Comparison of ENCODE assay signal across 34 cellular contexts in the genomic region with DNA sequence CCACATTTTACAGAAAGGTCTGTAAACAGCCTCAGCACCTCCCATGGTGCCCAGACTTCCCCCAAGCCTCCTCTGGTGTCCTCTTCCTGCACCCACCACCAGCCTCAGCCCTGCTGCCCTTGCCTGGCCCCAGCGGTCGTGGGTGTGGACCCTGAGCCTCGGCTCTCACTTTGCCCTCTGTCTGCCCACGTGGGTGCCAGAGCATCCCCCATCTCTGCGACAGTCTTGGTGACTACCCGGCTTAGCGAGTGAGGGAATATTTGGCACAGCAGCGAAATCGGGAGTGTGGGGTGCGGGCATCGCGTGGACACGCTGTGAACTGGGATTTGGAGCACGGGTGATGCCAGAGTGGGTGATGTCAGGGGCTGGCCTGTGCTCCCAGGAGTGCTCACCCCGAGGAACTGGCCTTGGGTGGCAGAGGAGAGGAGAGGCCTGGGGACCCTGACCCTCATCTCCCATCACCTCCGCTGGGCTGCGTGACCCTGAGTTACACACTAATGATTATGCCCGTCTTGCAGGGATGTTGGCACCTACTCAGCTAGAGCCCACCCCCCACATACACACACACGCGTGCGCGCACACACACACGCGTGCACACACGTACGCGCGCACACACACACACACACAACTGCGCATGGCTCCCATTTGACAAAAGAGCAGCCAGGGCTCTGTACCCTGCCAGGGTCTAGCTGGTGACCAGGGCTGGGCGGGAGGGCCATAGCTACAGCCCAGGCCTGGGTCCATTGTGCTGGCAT. TPM values are rescaled to one million over a fixed set of nuclear protein-coding genes. Genes with fewer than 3 reads are reported as not detected.
DNase-seq lines count a peak whose midpoint lies in the region; ATAC-seq and TF ChIP-seq lines count a peak whose summit lies in the region.
"Had no signal": no experiment of that assay in that cellular context is flagged by ENCODE, and none has a peak within 500 bp of the region (broad histone marks: within the 10 kb centered on the region; RNA-seq: fewer than 3 reads in every experiment).

No MANE protein-coding gene starts in this region.

- no peak overlapping the region for H3K27ac ChIP-seq in left lung
- H3K27ac ChIP-seq: adrenal gland, breast epithelium, colonic mucosa, foreskin keratinocyte, heart right ventricle, RWPE1, SK-N-MC, spleen, thyroid gland, WERI-Rb-1 had no signal

- H3K4me3 Mint-ChIP-seq in type B pancreatic cell = no peak overlapping the region
- H3K4me3 Mint-ChIP-seq: B cell; effector memory CD8-positive, alpha-beta T cell; IgD-negative memory B cell; naive B cell; T-helper 2 cell treated with Interferon-gamma antibody and Interleukin-4, amounts not matched to agents 5 μg/mL and 100 μg/mL, for 36 hours had no signal

- peaks cover 15% of the 10 kb centered on the region for H3K27me3 Mint-ChIP-seq in type B pancreatic cell

- in situ Hi-C loops in GM13976 (cut with MboI; ENCODE audit: low sequenced_read_pairs, unreplicated experiment) = no loop called here

- H3K9me3 Mint-ChIP-seq in type B pancreatic cell = no peaks in the 10 kb centered on the region

- no peak overlapping the region for H3K4me3 ChIP-seq in left lung
- H3K4me3 ChIP-seq: adrenal gland, breast epithelium, colonic mucosa, heart right ventricle, SK-N-MC, spleen, thyroid gland had no signal

- TF ChIP-seq CTCF in GM13976 (IDR thresholded peaks at IDR 0.05; ENCODE audit: borderline replicate concordance, control extremely low read depth, extremely low read depth, insufficient read depth, missing control alignments) (no peak), left lung (IDR thresholded peaks at IDR 0.05) (no peak), type B pancreatic cell (conservative IDR thresholded peaks at IDR 0.05) (no peak)

- H3K4me1 Mint-ChIP-seq in type B pancreatic cell (ENCODE audit: unreplicated experiment) = no peaks in the 10 kb centered on the region

- no peaks in the 10 kb centered on the region for H3K4me1 ChIP-seq in left lung
- H3K4me1 ChIP-seq: adrenal gland, breast epithelium, colonic mucosa, foreskin keratinocyte, heart right ventricle, spleen, thyroid gland had no signal

- no peak overlapping the region for H3K27ac Mint-ChIP-seq in type B pancreatic cell
- H3K27ac Mint-ChIP-seq: B cell; effector memory CD8-positive, alpha-beta T cell; IgD-negative memory B cell; naive B cell; T-helper 2 cell treated with Interferon-gamma antibody and Interleukin-4, amounts not matched to agents 5 μg/mL and 100 μg/mL, for 36 hours had no signal

- peak; percentile 32 for DNase-seq in activated CD8-positive, alpha-beta memory T cell treated with anti-CD3 and anti-CD28 coated beads for 24 hours
- no peak for DNase-seq in activated CD8-positive, alpha-beta memory T cell treated with anti-CD3 and anti-CD28 coated beads, Interleukin-2, amount 50 U/mL, for 4 hours
- DNase-seq in GM13976 (ENCODE audit: low spot score) (peak; percentile 19), left lung (peak; percentile 12 to 45), type B pancreatic cell (ENCODE audit: extremely low spot score, unreplicated experiment) (peak; percentile 63), MV-4-11 (lab: John Stamatoyannopoulos, UW) (no peak), activated gamma-delta T cell (lab: John Stamatoyannopoulos, UW) (no peak)
- DNase-seq: activated CD4-positive, alpha-beta T cell treated with anti-CD3 and anti-CD28 coated beads, Interleukin-2, amount 50 U/mL, for 1 hour; colonic mucosa; DMS79; effector memory CD8-positive, alpha-beta T cell; foreskin keratinocyte; heart right ventricle; left cardiac atrium; mesendoderm; naive B cell; NCI-H1105; NCI-H2029; NCI-H526 treated with DMSO at 0.1 percent for 48 hours; spleen; stimulated activated CD4-positive, alpha-beta T cell treated with anti-CD3 and anti-CD28 coated beads, Interleukin-4, amount 100 ng/mL, for 1 hour; stimulated activated naive CD4-positive, alpha-beta T cell treated with Interleukin-2 at 50 U/mL for 16 hours; thyroid gland; WERI-Rb-1 had no signal

- peaks cover 0 to 15% of the 10 kb centered on the region in 2 donors for H3K9me3 ChIP-seq in left lung
- H3K9me3 ChIP-seq: adrenal gland, colonic mucosa, thyroid gland had no signal

- ATAC-seq in left lung (no peak), HG03469 (IDR thresholded peaks at IDR 0.05; ENCODE audit: unreplicated experiment) (no peak)
- ATAC-seq: effector memory CD8-positive, alpha-beta T cell; esophagus mucosa; foreskin keratinocyte; HCT116; left cardiac atrium had no signal

- H3K36me3 Mint-ChIP-seq in type B pancreatic cell = no peaks in the 10 kb centered on the region
- H3K36me3 Mint-ChIP-seq: naive B cell had no signal

- intact Hi-C loops in left lung (cut with DNase I) = no loop called here

- H3K36me3 ChIP-seq in left lung = no peaks in the 10 kb centered on the region
- H3K36me3 ChIP-seq: adrenal gland, breast epithelium, colonic mucosa, heart right ventricle, spleen, thyroid gland had no signal

- H3K27me3 ChIP-seq in left lung = peaks cover 5 to 64% of the 10 kb centered on the region in 2 donors
- H3K27me3 ChIP-seq: colonic mucosa, foreskin keratinocyte, thyroid gland had no signal

RNA-seq across cellular contexts. Expression of gene ELFN1, which starts 8.7 kb away (rescaled TPM):
- 1 to 10 TPM; 1.5 to 1.6 TPM for total RNA-seq in left lung
- 5.7 and 5.8 TPM in 2 replicates for total RNA-seq in type B pancreatic cell (ENCODE audit: low replicate concordance)
- total RNA-seq: foreskin keratinocyte had no signal

Comparison
In these comparisons a context has a peak if more than half of its experiments do, and no peak if none do; other contexts are left out.
1. DNase-seq: peak in activated CD8-positive, alpha-beta memory T cell treated with anti-CD3 and anti-CD28 coated beads for 24 hours (single experiment), GM13976 (single experiment), left lung (2 of 2) and type B pancreatic cell (single experiment); none in activated CD8-positive, alpha-beta memory T cell treated with anti-CD3 and anti-CD28 coated beads, Interleukin-2, amount 50 U/mL, for 4 hours (single experiment), MV-4-11 (single experiment) and activated gamma-delta T cell (single experiment).